ENCODE assay signal across 9 cellular contexts in genomic region chr5:59813761-59814562, GRCh38.
DNase-seq lines count a peak whose midpoint lies in the region; ATAC-seq and TF ChIP-seq lines count a peak whose summit lies in the region.
"Had no signal": no experiment of that assay in that cellular context is flagged by ENCODE, and none has a peak within 500 bp of the region (broad histone marks: within the 10 kb centered on the region; RNA-seq: fewer than 3 reads in every experiment).

No MANE protein-coding gene starts in this region.

- no peaks in the 10 kb centered on the region for H3K9me2 ChIP-seq in GM23248 (ENCODE audit: insufficient read depth)

- no peak for ATAC-seq in HG03039 (IDR thresholded peaks at IDR 0.05; ENCODE audit: unreplicated experiment)

- H3F3A ChIP-seq in GM23248 (ENCODE audit: insufficient read depth): no peaks in the 10 kb centered on the region

- peak; percentile 85 for TF ChIP-seq CTCF in LNCaP clone FGC (IDR thresholded peaks at IDR 0.05; ENCODE audit: control insufficient read depth, extremely low read depth, insufficient read depth)
- TF ChIP-seq CTCF in epithelial cell of proximal tubule (conservative IDR thresholded peaks at IDR 0.05; ENCODE audit: low read depth, low read length): peak; percentile 72
- TF ChIP-seq CTCF in osteocyte (IDR thresholded peaks at IDR 0.05): peak; percentile 76

- H3K27me3 Mint-ChIP-seq in osteocyte (ENCODE audit: unreplicated experiment): peaks cover 32% of the 10 kb centered on the region

- H3K4me2 ChIP-seq in GM23248 (ENCODE audit: unreplicated experiment): no peak overlapping the region

- no peaks in the 10 kb centered on the region for H3K9me3 Mint-ChIP-seq in osteocyte (ENCODE audit: unreplicated experiment)
- H3K9me3 Mint-ChIP-seq: CD4-positive, CD25-positive, alpha-beta regulatory T cell had no signal

- in situ Hi-C loops in GM23248 (cut with MboI): loop anchor here (10.0 to 25.0 kb wide), 3 partner anchors 351 to 841 kb away; no protein-coding TSS in a partner anchor
- in situ Hi-C loops in SK-MEL-5 (cut with HindIII; ENCODE audit: low pct_unique_long_range_greater_than_20kb, low sequenced_read_pairs): no loop called here

- DNase-seq in NCI-H2196 (lab: John Stamatoyannopoulos, UW; ENCODE audit: unreplicated experiment): peak; percentile 2
- no peak for DNase-seq in NCI-H2196 treated with DMSO at 0.1 percent for 48 hours (lab: John Stamatoyannopoulos, UW; ENCODE audit: unreplicated experiment)
- peak; percentile 68 for DNase-seq in GM23248
- peak; percentile 68 for DNase-seq in LNCaP clone FGC (ENCODE audit: low read depth)
- peak; percentile 84 for DNase-seq in SK-MEL-5 (ENCODE audit: low read depth, low spot score)
- peak; percentile 67 for DNase-seq in epithelial cell of proximal tubule (ENCODE audit: low read depth)
- no peak for DNase-seq in osteocyte (ENCODE audit: extremely low spot score, unreplicated experiment)

- WGBS in GM23248 (ENCODE audit: low coverage in 1 of 2, low lambda C conversion rate in 2 of 2, missing lambda C conversion rate in 2 of 2), 2 experiments: 41 to 42% methylated on average over 8 of the region's 8 CpGs

- no peaks in the 10 kb centered on the region for H3K36me3 ChIP-seq in GM23248 (ENCODE audit: low read depth)

- H3K27me3 ChIP-seq in GM23248 (replicated peaks; ENCODE audit: insufficient read depth): peaks cover 47% of the 10 kb centered on the region

- no peak overlapping the region for H3K9ac ChIP-seq in GM23248

- peaks cover 5% of the 10 kb centered on the region for H3K4me1 Mint-ChIP-seq in osteocyte (ENCODE audit: unreplicated experiment)

- no peak overlapping the region for H3K4me3 Mint-ChIP-seq in osteocyte (ENCODE audit: unreplicated experiment)
- H3K4me3 Mint-ChIP-seq: CD4-positive, CD25-positive, alpha-beta regulatory T cell had no signal

- no peak overlapping the region for H3K27ac ChIP-seq in GM23248

- H3K36me3 Mint-ChIP-seq in osteocyte (ENCODE audit: unreplicated experiment): no peaks in the 10 kb centered on the region
- H3K36me3 Mint-ChIP-seq: CD4-positive, CD25-positive, alpha-beta regulatory T cell had no signal

- no peak overlapping the region for H3K4me3 ChIP-seq in GM23248
- H3K4me3 ChIP-seq in LNCaP clone FGC (ENCODE audit: low read depth, low read length): no peak overlapping the region
- no peak overlapping the region for H3K4me3 ChIP-seq in epithelial cell of proximal tubule (ENCODE audit: low read depth, low read length)

- H3K27ac Mint-ChIP-seq in osteocyte (ENCODE audit: unreplicated experiment): no peak overlapping the region
- H3K27ac Mint-ChIP-seq: CD4-positive, CD25-positive, alpha-beta regulatory T cell had no signal

- no peaks in the 10 kb centered on the region for H3K4me1 ChIP-seq in GM23248 (ENCODE audit: insufficient read depth)

- H2AFZ ChIP-seq in GM23248: no peak overlapping the region

- H4K20me1 ChIP-seq in GM23248 (ENCODE audit: insufficient read depth): no peaks in the 10 kb centered on the region

- H3K79me2 ChIP-seq in GM23248 (ENCODE audit: insufficient read depth): no peaks in the 10 kb centered on the region

- H3K9me3 ChIP-seq in GM23248 (ENCODE audit: low read depth): no peaks in the 10 kb centered on the region

Comparison
In these comparisons a context has a peak if more than half of its experiments do, and no peak if none do; other contexts are left out.
1. DNase-seq: peak in NCI-H2196 (single experiment), GM23248 (single experiment), LNCaP clone FGC (single experiment), SK-MEL-5 (single experiment) and epithelial cell of proximal tubule (single experiment); none in NCI-H2196 treated with DMSO at 0.1 percent for 48 hours (single experiment) and osteocyte (single experiment).
2. Peak in every context shown above with its lines, with median percentiles within 50 percentile points of each other: CTCF ChIP-seq.